In genomic region chr11:66013762-66014100, GRCh38 we compare ENCODE assay signal across 1 cellular context.
TF ChIP-seq lines count a peak whose summit lies in the region.

No MANE protein-coding gene starts in this region.

TF ChIP-seq in GM23338, 12 proteins besides CTCF, POLR2A, EP300 and RAD21:
- TF ChIP-seq EZH2 (IDR thresholded peaks at IDR 0.05; ENCODE audit: low read depth, unreplicated experiment) (no peak), ZNF114 (CRISPR knock-in tag; IDR thresholded peaks at IDR 0.05) (no peak), ZNF462 (CRISPR knock-in tag; IDR thresholded peaks at IDR 0.05) (no peak), POLR2AphosphoS5 (IDR thresholded peaks at IDR 0.05; ENCODE audit: low read depth) (no peak), NANOG (IDR thresholded peaks at IDR 0.05; ENCODE audit: borderline replicate concordance) (no peak), CREB1 (CRISPR knock-in tag; IDR thresholded peaks at IDR 0.05; ENCODE audit: low read depth) (no peak), ETS1 (IDR thresholded peaks at IDR 0.05) (no peak), ZNF331 (CRISPR knock-in tag; IDR thresholded peaks at IDR 0.05; ENCODE audit: low read depth) (no peak), JUNB (IDR thresholded peaks at IDR 0.05; ENCODE audit: unreplicated experiment) (no peak), EZH2phosphoT487 (IDR thresholded peaks at IDR 0.05; ENCODE audit: unreplicated experiment) (no peak)
